Comparison of ENCODE assay signal across 8 cellular contexts in genomic region chr17:10119203-10120112, GRCh38.
DNase-seq lines count a peak whose midpoint lies in the region; ATAC-seq, FAIRE-seq and TF ChIP-seq lines count a peak whose summit lies in the region.

No MANE protein-coding gene starts in this region.

- peaks cover 27% of the 10 kb centered on the region for H3K36me3 Mint-ChIP-seq in effector memory CD8-positive, alpha-beta T cell (ENCODE audit: insufficient read depth)

- H3K9me3 Mint-ChIP-seq in effector memory CD8-positive, alpha-beta T cell, result no peaks in the 10 kb centered on the region

- DNase-seq in GF-D8 (lab: John Stamatoyannopoulos, UW) (peak; percentile 88), MG63 (peak; percentile 59), pancreas (peak in 4 of 6 donors; percentile 54 to 66 (median 62)), GM19238 (ENCODE audit: insufficient read length, low spot score) (no peak), testis (no peak), omental fat pad (ENCODE audit: low spot score) (no peak)
- DNase-seq in effector memory CD8-positive, alpha-beta T cell, result peak in 1 of 3 experiments; percentile 9

- 27 to 35% methylated on average over 9 of the region's 9 CpGs for WGBS in pancreas, 2 donors
- WGBS in testis, 2 donors, result 67 to 70% methylated on average over 9 of the region's 9 CpGs

- peak overlapping the region; percentile 71 to 92 for H3K4me3 Mint-ChIP-seq in effector memory CD8-positive, alpha-beta T cell

- H3K4me3 ChIP-seq in MG63 (no peak overlapping the region), pancreas (no peak overlapping the region), testis (no peak overlapping the region)

- intact Hi-C loops in pancreas (cut with DNase I), result no loop called here
- intact Hi-C loops in testis (cut with DNase I; ENCODE audit: low total_unique reads), result no loop called here

- no peak for ATAC-seq in effector memory CD8-positive, alpha-beta T cell (replicated peaks)
- peak; percentile 52 to 77 (median 74) for ATAC-seq in pancreas
- no peak for ATAC-seq in HG03442 (IDR thresholded peaks at IDR 0.05; ENCODE audit: unreplicated experiment)
- no peak for ATAC-seq in omental fat pad (ENCODE audit: low FRiP score)

- TF ChIP-seq CTCF in pancreas (IDR thresholded peaks at IDR 0.05) (no peak), testis (IDR thresholded peaks at IDR 0.05) (no peak), omental fat pad (IDR thresholded peaks at IDR 0.05) (no peak)

- H3K27me3 ChIP-seq in MG63 (no peaks in the 10 kb centered on the region), pancreas (no peaks in the 10 kb centered on the region), testis (no peaks in the 10 kb centered on the region)

- FAIRE-seq in pancreas (lab: Jason Lieb, UNC), result no peak

- TF ChIP-seq POLR2A in testis (IDR thresholded peaks at IDR 0.05), result no peak

- peak overlapping the region; percentile 100 for H3K27ac Mint-ChIP-seq in effector memory CD8-positive, alpha-beta T cell

- H3K4me1 Mint-ChIP-seq in effector memory CD8-positive, alpha-beta T cell (ENCODE audit: low read depth in 2 of 2), result peaks cover 77 to 88% of the 10 kb centered on the region in 2 donors

- H3K4me1 ChIP-seq in pancreas (peaks cover 0 to 4% (median 0%) of the 10 kb centered on the region in 3 donors), testis (peaks cover 25% of the 10 kb centered on the region)

- no peaks in the 10 kb centered on the region; the same call in 1 of the 2 replicates for H3K9me3 ChIP-seq in MG63
- no peaks in the 10 kb centered on the region for H3K9me3 ChIP-seq in pancreas
- no peaks in the 10 kb centered on the region for H3K9me3 ChIP-seq in testis

- H3K36me3 ChIP-seq in MG63 (no peaks in the 10 kb centered on the region), pancreas (no peaks in the 10 kb centered on the region), testis (ENCODE audit: low read depth, missing control alignments) (no peaks in the 10 kb centered on the region)

- H3K27ac ChIP-seq in pancreas, result peak overlapping the region in 2 of 4 donors; percentile 31 to 46
- H3K27ac ChIP-seq in testis, result no peak overlapping the region

- no peaks in the 10 kb centered on the region for H3K27me3 Mint-ChIP-seq in effector memory CD8-positive, alpha-beta T cell

Comparison
In these comparisons a context has a peak if more than half of its experiments do, and no peak if none do; other contexts are left out.
1. DNase-seq: peak in GF-D8 (single experiment), MG63 (single experiment) and pancreas (4 of 6); none in GM19238 (single experiment), testis (single experiment) and omental fat pad (single experiment).
2. ATAC-seq: peak in pancreas (4 of 4); none in effector memory CD8-positive, alpha-beta T cell (single experiment), HG03442 (single experiment) and omental fat pad (single experiment).